Comparison of ENCODE assay signal across 1 cellular context in the genomic region with DNA sequence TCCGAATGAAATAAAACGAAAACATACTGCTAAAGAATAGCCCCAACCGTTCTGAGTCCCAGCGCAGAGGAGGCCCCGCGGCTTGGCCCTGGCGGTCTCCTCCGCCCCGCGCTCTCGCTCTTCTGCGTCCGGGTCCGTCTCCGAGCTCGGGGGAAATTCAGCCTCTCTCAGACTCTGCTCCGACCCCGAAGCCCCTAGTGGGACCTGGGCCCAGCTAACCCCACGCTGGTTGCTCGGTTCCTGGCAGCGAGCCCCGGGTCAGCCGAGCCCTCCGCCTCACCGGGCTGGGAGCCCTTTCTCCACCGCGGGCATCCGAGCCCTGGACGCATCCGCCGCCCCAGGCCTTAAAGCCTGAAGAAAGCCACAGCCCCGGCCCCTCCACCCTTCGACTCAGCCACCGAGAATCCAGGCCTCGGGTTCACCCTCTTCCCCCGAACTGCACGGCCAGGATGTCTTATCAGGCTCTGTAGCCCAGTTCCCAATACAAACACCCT.
TF ChIP-seq lines count a peak whose summit lies in the region.

No MANE protein-coding gene starts in this region.

TF ChIP-seq in IMR-90, 13 proteins besides CTCF, POLR2A, EP300 and RAD21 (continued from another document):
- TF ChIP-seq NFE2L2 (IDR thresholded peaks at IDR 0.05; ENCODE audit: low read depth, low read length), result no peak
- TF ChIP-seq MXI1 (IDR thresholded peaks at IDR 0.05; ENCODE audit: borderline replicate concordance, low read depth, low read length), result no peak
- no peak for TF ChIP-seq SMC3 (IDR thresholded peaks at IDR 0.05; ENCODE audit: low read depth, low read length)
- TF ChIP-seq RFX5 (IDR thresholded peaks at IDR 0.05; ENCODE audit: low read depth, low read length), result no peak
- TF ChIP-seq, protein P1, sequence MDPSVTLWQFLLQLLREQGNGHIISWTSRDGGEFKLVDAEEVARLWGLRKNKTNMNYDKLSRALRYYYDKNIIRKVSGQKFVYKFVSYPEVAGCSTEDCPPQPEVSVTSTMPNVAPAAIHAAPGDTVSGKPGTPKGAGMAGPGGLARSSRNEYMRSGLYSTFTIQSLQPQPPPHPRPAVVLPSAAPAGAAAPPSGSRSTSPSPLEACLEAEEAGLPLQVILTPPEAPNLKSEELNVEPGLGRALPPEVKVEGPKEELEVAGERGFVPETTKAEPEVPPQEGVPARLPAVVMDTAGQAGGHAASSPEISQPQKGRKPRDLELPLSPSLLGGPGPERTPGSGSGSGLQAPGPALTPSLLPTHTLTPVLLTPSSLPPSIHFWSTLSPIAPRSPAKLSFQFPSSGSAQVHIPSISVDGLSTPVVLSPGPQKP (IDR thresholded peaks at IDR 0.05; ENCODE audit: borderline replicate concordance, low read depth, low read length), result no peak
- no peak for TF ChIP-seq RCOR1 (IDR thresholded peaks at IDR 0.05; ENCODE audit: insufficient replicate concordance, low read length)
- no peak for TF ChIP-seq MAFK (IDR thresholded peaks at IDR 0.05; ENCODE audit: low read depth, low read length)
